Comparison of ENCODE assay signal across 8 cellular contexts in genomic region chr10:132536964-132537712, GRCh38. TPM values are rescaled to one million over a fixed set of nuclear protein-coding genes. Genes with fewer than 3 reads are reported as not detected.
DNase-seq lines count a peak whose midpoint lies in the region; FAIRE-seq and TF ChIP-seq lines count a peak whose summit lies in the region.

No MANE protein-coding gene starts in this region.

- peak; percentile 80 for DNase-seq in H54 (ENCODE audit: insufficient read length, low spot score)
- DNase-seq in LNCaP clone FGC (ENCODE audit: low read depth), result peak; percentile 83
- peak; percentile 93 for DNase-seq in SHP77 treated with DMSO at 0.1 percent for 48 hours (lab: John Stamatoyannopoulos, UW)
- DNase-seq in activated naive CD4-positive, alpha-beta T cell (lab: John Stamatoyannopoulos, UW), result peak; percentile 100
- peak; percentile 95 for DNase-seq in foreskin melanocyte
- DNase-seq in neuronal stem cell (ENCODE audit: low spot score), result peak; percentile 100

- H2BK15ac ChIP-seq in neuronal stem cell (ENCODE audit: low read length), result peak overlapping the region; percentile 76

- peak overlapping the region; percentile 76 for H3K4me3 ChIP-seq in LNCaP clone FGC (ENCODE audit: low read depth, low read length)
- peak overlapping the region; percentile 76 to 91 for H3K4me3 ChIP-seq in neuronal stem cell (ENCODE audit: low read length in 2 of 2)
- peak overlapping the region in 4 of 5 donors; percentile 61 to 74 (median 68) for H3K4me3 ChIP-seq in subcutaneous abdominal adipose tissue (ENCODE audit: low read depth in 1 of 5, low read length in 5 of 5)

- no peak overlapping the region for H3K4ac ChIP-seq in neuronal stem cell (ENCODE audit: low read length)

- H3K27ac ChIP-seq in neuronal stem cell (replicated peaks; ENCODE audit: low read length) (peak overlapping the region; percentile 53), subcutaneous abdominal adipose tissue (ENCODE audit: low read depth, low read length) (no peak overlapping the region)

- H3K4me1 ChIP-seq in ES-I3 (ENCODE audit: insufficient read depth, low read length), result peaks cover 20% of the 10 kb centered on the region
- peaks cover 12 to 36% of the 10 kb centered on the region in 2 donors for H3K4me1 ChIP-seq in neuronal stem cell (ENCODE audit: control insufficient read depth in 2 of 2, insufficient read depth in 1 of 2, low read depth in 1 of 2, low read length in 2 of 2)
- H3K4me1 ChIP-seq in subcutaneous abdominal adipose tissue (ENCODE audit: control insufficient read depth in 5 of 5, insufficient read depth in 5 of 5, low read length in 5 of 5), result peaks cover 15 to 55% (median 45%) of the 10 kb centered on the region in 5 donors

- peak overlapping the region; percentile 52 for H2BK120ac ChIP-seq in neuronal stem cell (ENCODE audit: low read depth, low read length)

- H2BK5ac ChIP-seq in neuronal stem cell (ENCODE audit: low read length), result no peak overlapping the region

- H3K4me2 ChIP-seq in neuronal stem cell (ENCODE audit: insufficient read depth, low read length, poor library complexity, severe bottlenecking), result peak overlapping the region; percentile 81

- H3K9me3 ChIP-seq in ES-I3 (ENCODE audit: control insufficient read depth, insufficient read depth, low read length), result no peaks in the 10 kb centered on the region
- peaks cover under 1 to 4% of the 10 kb centered on the region in 2 donors for H3K9me3 ChIP-seq in neuronal stem cell (replicated peaks in 1 of 2; ENCODE audit: control insufficient read depth in 2 of 2, insufficient read depth in 1 of 2, low read depth in 1 of 2, low read length in 2 of 2)
- H3K9me3 ChIP-seq in subcutaneous abdominal adipose tissue (ENCODE audit: control insufficient read depth in 5 of 5, low read length in 5 of 5), result no peaks in the 10 kb centered on the region

- no CpG with 5 or more reads among the region's 95 CpGs for WGBS in neuronal stem cell (ENCODE audit: extremely low coverage in 2 of 2, insufficient read length in 2 of 2, insufficient replicate concordance in 1 of 2), 2 donors

- H3K14ac ChIP-seq in neuronal stem cell (ENCODE audit: low read length), result peak overlapping the region; percentile 60

- H3K18ac ChIP-seq in neuronal stem cell (ENCODE audit: low read length), result peak overlapping the region; percentile 98

- no peak overlapping the region for H4K8ac ChIP-seq in neuronal stem cell (ENCODE audit: low read depth, low read length)

- no peak overlapping the region for H4K91ac ChIP-seq in neuronal stem cell (ENCODE audit: low read depth, low read length, poor library complexity)

- H3K9ac ChIP-seq in ES-I3 (ENCODE audit: low read depth, low read length) (peak overlapping the region; percentile 81), neuronal stem cell (ENCODE audit: low read depth, low read length, poor library complexity) (peak overlapping the region; percentile 97), subcutaneous abdominal adipose tissue (ENCODE audit: low read length in 5 of 5) (peak overlapping the region in 4 of 5 donors; percentile 44 to 71 (median 64))

- peak; percentile 35 for TF ChIP-seq CTCF in LNCaP clone FGC (IDR thresholded peaks at IDR 0.05; ENCODE audit: control insufficient read depth, extremely low read depth, insufficient read depth)

- H2AFZ ChIP-seq in neuronal stem cell (ENCODE audit: low read length), result peak overlapping the region; percentile 97

- H2AK5ac ChIP-seq in neuronal stem cell (ENCODE audit: low read depth, low read length), result peak overlapping the region; percentile 77

- H3K27me3 ChIP-seq in neuronal stem cell (ENCODE audit: control insufficient read depth in 3 of 3, insufficient read depth in 3 of 3, low read depth in 1 of 3, low read length in 3 of 3) (peaks cover 0 to 3% (median 0%) of the 10 kb centered on the region in 3 experiments), subcutaneous abdominal adipose tissue (ENCODE audit: control insufficient read depth in 5 of 5, insufficient read depth in 4 of 5, low read length in 5 of 5) (no peaks in the 10 kb centered on the region)

- H3K23ac ChIP-seq in neuronal stem cell (ENCODE audit: low read depth, low read length, poor library complexity), result peak overlapping the region; percentile 67

- peak; percentile 47 for TF ChIP-seq POLR2A in H54 (IDR thresholded peaks at IDR 0.05; ENCODE audit: low read depth, low read length)

- H2BK12ac ChIP-seq in neuronal stem cell (ENCODE audit: low read length), result no peak overlapping the region

- no peaks in the 10 kb centered on the region for H3K36me3 ChIP-seq in ES-I3 (ENCODE audit: insufficient read depth, low read length)
- H3K36me3 ChIP-seq in neuronal stem cell (replicated peaks in 1 of 2; ENCODE audit: control insufficient read depth in 2 of 2, insufficient read depth in 2 of 2, low read length in 2 of 2), result peaks cover 0 to 4% of the 10 kb centered on the region in 2 donors
- peaks cover 0 to under 1% (median 0%) of the 10 kb centered on the region in 5 donors for H3K36me3 ChIP-seq in subcutaneous abdominal adipose tissue (ENCODE audit: control insufficient read depth in 5 of 5, insufficient read depth in 5 of 5, low read length in 5 of 5)

- FAIRE-seq in H54 (lab: Jason Lieb, UNC), result no peak

- H3K79me1 ChIP-seq in neuronal stem cell (ENCODE audit: low read depth, low read length), result peaks cover 2% of the 10 kb centered on the region

RNA-seq across cellular contexts. Expression of gene INPP5A, which starts 0.4 kb away (rescaled TPM):
- 13.4 TPM for polyA plus RNA-seq in neuronal stem cell (2013, experiment 1 of 2)
- 13.7 TPM for polyA plus RNA-seq in neuronal stem cell (2013, experiment 2 of 2)
